Comparison of ENCODE assay signal across 8 cellular contexts in the genomic region with DNA sequence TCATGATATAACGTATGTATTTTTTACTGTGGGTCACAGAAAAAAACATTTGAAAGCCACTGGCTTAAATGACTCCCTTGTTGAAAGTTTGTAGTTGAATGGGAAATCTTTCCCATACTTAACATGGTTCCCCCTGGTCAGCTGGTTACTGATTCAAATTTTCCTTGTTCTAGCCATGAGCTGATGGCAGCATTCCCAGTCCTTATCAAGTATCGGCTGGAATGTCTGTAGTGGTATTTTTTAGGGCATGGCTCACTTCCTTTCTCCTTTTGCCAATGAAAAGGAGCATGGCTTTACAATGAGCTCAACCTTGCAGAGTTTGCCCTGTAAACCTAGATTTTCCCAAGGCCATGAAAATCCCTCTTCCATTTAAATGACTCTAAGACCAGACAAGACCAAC. TPM values are rescaled to one million over a fixed set of nuclear protein-coding genes. Genes with fewer than 3 reads are reported as not detected.
A peak's percentile ranks its signal among the peaks of the same experiment; 100 is the strongest.
DNase-seq lines count a peak whose midpoint lies in the region; ATAC-seq, FAIRE-seq and TF ChIP-seq lines count a peak whose summit lies in the region.

No MANE protein-coding gene starts in this region.

- H3K4me3 ChIP-seq in GM23338 (no peak overlapping the region), skeletal muscle cell (ENCODE audit: low read depth, low read length) (no peak overlapping the region), lower leg skin (ENCODE audit: low read depth, poor library complexity, severe bottlenecking) (no peak overlapping the region)

- intact Hi-C loops in Right ventricle myocardium superior (cut with DNase I) (no loop called here), lower leg skin (cut with DNase I; ENCODE audit: low total_unique reads) (no loop called here)

- TF ChIP-seq POLR2A in lower leg skin (IDR thresholded peaks at IDR 0.05), result no peak
- no peak for TF ChIP-seq POLR2A in GM12891 (IDR thresholded peaks at IDR 0.05; ENCODE audit: low read depth, low read length)
- no peak for TF ChIP-seq POLR2A in GM18505 (IDR thresholded peaks at IDR 0.05; ENCODE audit: borderline replicate concordance, extremely low read depth, insufficient read depth, insufficient read length)

- no peak overlapping the region for H3K27ac ChIP-seq in GM23338 (ENCODE audit: low read depth)

- no peaks in the 10 kb centered on the region for H3K9me3 Mint-ChIP-seq in GM23338

- H3K27ac Mint-ChIP-seq in GM23338, result 0 out of 2 replicates have a peak overlapping the region, but pooled peaks have one; percentile 76

- no peak overlapping the region for H2AFZ ChIP-seq in GM23338

- peaks cover 11% of the 10 kb centered on the region for H3K4me1 Mint-ChIP-seq in GM23338

- H3K36me3 Mint-ChIP-seq in GM23338 (ENCODE audit: low read depth), result no peaks in the 10 kb centered on the region

- H3K36me3 ChIP-seq in GM23338 (ENCODE audit: insufficient read depth), result no peaks in the 10 kb centered on the region

- WGBS in lower leg skin, 2 donors, result 32 to 38% methylated on average over 2 of the region's 2 CpGs

- H3K9me2 ChIP-seq in GM23338 (ENCODE audit: insufficient read depth), result no peaks in the 10 kb centered on the region

- DNase-seq in GM23338 (ENCODE audit: low spot score) (peak; percentile 29), T1000 (lab: John Stamatoyannopoulos, UW) (peak; percentile 57), Right ventricle myocardium superior (no peak), skeletal muscle cell (ENCODE audit: low read depth) (peak; percentile 89), lower leg skin (ENCODE audit: low spot score in 2 of 2) (no peak), GM12891 (ENCODE audit: insufficient read length, low spot score) (no peak)
- DNase-seq in stimulated activated naive CD4-positive, alpha-beta T cell treated with Interleukin-2 at 50 U/mL for 16 hours (lab: John Stamatoyannopoulos, UW), result no peak

- H3K4me2 ChIP-seq in GM23338, result 0 out of 2 replicates have a peak overlapping the region, but pooled peaks have one; percentile 7

- no peaks in the 10 kb centered on the region for H3F3A ChIP-seq in GM23338 (replicated peaks; ENCODE audit: low read depth)

- ATAC-seq in GM23338, result peak; percentile 36; the same call in 2 of the 3 replicates
- ATAC-seq in Right ventricle myocardium superior (ENCODE audit: poor library complexity), result peak; percentile 94
- ATAC-seq in GM18505 (IDR thresholded peaks at IDR 0.05; ENCODE audit: unreplicated experiment), result no peak

- TF ChIP-seq CTCF in GM23338 (conservative IDR thresholded peaks at IDR 0.05; ENCODE audit: low read depth in 2 of 2) (no peak), lower leg skin (IDR thresholded peaks at IDR 0.05) (no peak)

- no peaks in the 10 kb centered on the region for H3K79me2 ChIP-seq in GM23338 (replicated peaks; ENCODE audit: insufficient read depth)

- no peak overlapping the region for H3K4me3 Mint-ChIP-seq in GM23338

- peaks cover 2% of the 10 kb centered on the region for H3K27me3 Mint-ChIP-seq in GM23338 (ENCODE audit: insufficient read depth, low read depth, poor library complexity)

- no peaks in the 10 kb centered on the region for H3K27me3 ChIP-seq in GM23338 (ENCODE audit: insufficient read depth)

- H4K20me1 ChIP-seq in GM23338 (replicated peaks; ENCODE audit: insufficient read depth), result no peaks in the 10 kb centered on the region

- H3K4me1 ChIP-seq in GM23338 (ENCODE audit: insufficient read depth), result 0 out of 2 replicates have a peak, but pooled peaks cover 7% of the 10 kb centered on the region

- no peak for FAIRE-seq in GM12891 (lab: Jason Lieb, UNC)

TF ChIP-seq in GM23338, 12 proteins besides CTCF, POLR2A, EP300 and RAD21 (continues in another document):
- no peak for TF ChIP-seq REST (IDR thresholded peaks at IDR 0.05; ENCODE audit: unreplicated experiment)
- no peak for TF ChIP-seq ZNF114 (CRISPR knock-in tag; IDR thresholded peaks at IDR 0.05)
- TF ChIP-seq STAT1 (IDR thresholded peaks at IDR 0.05; ENCODE audit: unreplicated experiment), result no peak
- TF ChIP-seq JUNB (IDR thresholded peaks at IDR 0.05; ENCODE audit: unreplicated experiment), result no peak
- TF ChIP-seq EZH2phosphoT487 (IDR thresholded peaks at IDR 0.05; ENCODE audit: unreplicated experiment), result no peak
- TF ChIP-seq CREB1 (CRISPR knock-in tag; IDR thresholded peaks at IDR 0.05; ENCODE audit: low read depth), result no peak
- TF ChIP-seq, protein P1, sequence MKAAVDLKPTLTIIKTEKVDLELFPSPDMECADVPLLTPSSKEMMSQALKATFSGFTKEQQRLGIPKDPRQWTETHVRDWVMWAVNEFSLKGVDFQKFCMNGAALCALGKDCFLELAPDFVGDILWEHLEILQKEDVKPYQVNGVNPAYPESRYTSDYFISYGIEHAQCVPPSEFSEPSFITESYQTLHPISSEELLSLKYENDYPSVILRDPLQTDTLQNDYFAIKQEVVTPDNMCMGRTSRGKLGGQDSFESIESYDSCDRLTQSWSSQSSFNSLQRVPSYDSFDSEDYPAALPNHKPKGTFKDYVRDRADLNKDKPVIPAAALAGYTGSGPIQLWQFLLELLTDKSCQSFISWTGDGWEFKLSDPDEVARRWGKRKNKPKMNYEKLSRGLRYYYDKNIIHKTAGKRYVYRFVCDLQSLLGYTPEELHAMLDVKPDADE (IDR thresholded peaks at IDR 0.05), result no peak

TF ChIP-seq in GM12891, 5 proteins besides CTCF, POLR2A, EP300 and RAD21:
- TF ChIP-seq POU2F2 (IDR thresholded peaks at IDR 0.05; ENCODE audit: low read depth, low read length) (no peak), TAF1 (IDR thresholded peaks at IDR 0.05; ENCODE audit: low read depth, low read length) (no peak), POLR2AphosphoS5 (IDR thresholded peaks at IDR 0.05; ENCODE audit: low read depth, low read length) (no peak), SPI1 (IDR thresholded peaks at IDR 0.05; ENCODE audit: low read depth, low read length) (no peak), PAX5 (IDR thresholded peaks at IDR 0.05; ENCODE audit: insufficient read depth, low read length, severe bottlenecking) (no peak)

RNA-seq across cellular contexts. Expression of gene GIPC2, which starts 55.7 kb away (rescaled TPM):
- 1.5 and 2.7 TPM in 2 replicates for total RNA-seq in GM23338 (2014; rRNA removed; shearing (Covaris generic))
- 1.2 and 2.6 TPM in 2 replicates for polyA plus RNA-seq in GM23338 (2016; fragmentation: Nextera tagmentation; extraction: Ambion mirVana)
- total RNA-seq in Right ventricle myocardium superior (2.0 TPM), lower leg skin (10 to 100 TPM in 1 of 4 donors, 1 to 10 TPM in 3; 3.0 to 12.3 (median 6.4) TPM)
- polyA plus RNA-seq in GM12891 (2012; ENCODE audit: low read depth, missing spikeins), result 0.86 TPM

Comparison
In these comparisons a context has a peak if more than half of its experiments do, and no peak if none do; other contexts are left out.
1. DNase-seq: peak in GM23338 (single experiment), T1000 (single experiment) and skeletal muscle cell (single experiment); none in Right ventricle myocardium superior (single experiment), stimulated activated naive CD4-positive, alpha-beta T cell treated with Interleukin-2 at 50 U/mL for 16 hours (single experiment), lower leg skin (0 of 2) and GM12891 (single experiment).